Comparison of ENCODE assay signal across 15 cellular contexts in the genomic region with DNA sequence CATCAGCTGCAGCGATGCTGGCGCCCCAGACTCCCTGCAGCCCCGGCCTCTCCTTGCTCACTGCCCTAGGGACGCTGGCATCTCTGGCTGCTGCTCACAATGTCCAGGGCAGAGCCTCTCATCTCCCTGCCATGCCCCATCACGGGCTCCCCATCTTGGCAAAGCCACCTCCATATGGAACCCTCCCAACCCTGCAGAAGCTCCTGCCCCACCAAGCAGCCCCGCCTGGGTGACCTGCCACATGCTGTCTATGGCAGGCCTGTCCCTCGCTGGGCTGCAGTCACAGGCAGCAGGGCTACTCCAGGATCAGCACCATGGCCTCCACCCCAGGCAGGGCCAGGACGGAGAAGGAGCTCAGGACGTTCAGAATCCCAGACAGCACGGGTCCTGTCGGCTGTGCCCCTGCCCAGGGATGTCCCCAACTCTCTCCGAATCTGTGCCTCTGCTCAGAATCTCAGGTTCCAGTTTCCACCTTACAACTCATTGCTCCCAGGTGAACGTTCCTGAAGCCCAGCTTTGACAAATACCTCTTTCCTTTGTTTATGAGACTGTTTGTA.
"Had no signal": no experiment of that assay in that cellular context is flagged by ENCODE, and none has a peak within 500 bp of the region (broad histone marks: within the 10 kb centered on the region; RNA-seq: fewer than 3 reads in every experiment).

No MANE protein-coding gene starts in this region.

- DNase-seq: activated B cell treated with CpG ODN at 0.5 μM for 24 hours; activated CD4-positive, alpha-beta memory T cell treated with anti-CD3 and anti-CD28 coated beads for 36 hours; activated CD4-positive, alpha-beta T cell treated with anti-CD3 and anti-CD28 coated beads for 4 hours; activated T-cell treated with anti-CD3 and anti-CD28 coated beads, Interleukin-2, amount 50 U/mL, for 24 hours; effector CD8-positive, alpha-beta T cell; immature natural killer cell; mammary epithelial cell; midbrain; stimulated activated naive CD4-positive, alpha-beta T cell; T-cell had no signal

- H3K36me3 ChIP-seq: gastrocnemius medialis, heart left ventricle, prostate gland had no signal

- H3K4me1 ChIP-seq: gastrocnemius medialis, prostate gland had no signal

- ATAC-seq: esophagus mucosa, gastrocnemius medialis, heart left ventricle, SK-N-SH treated with all-trans-retinoic acid at 6 μM for 48 hours, T-cell had no signal

- H3K4me3 ChIP-seq: gastrocnemius medialis, heart left ventricle, prostate gland had no signal

- H3K27ac ChIP-seq: gastrocnemius medialis, heart left ventricle, prostate gland had no signal

- H3K27me3 ChIP-seq: gastrocnemius medialis had no signal

- H3K9me3 ChIP-seq: gastrocnemius medialis, heart left ventricle, prostate gland had no signal
